ENCODE assay signal across 1 cellular context in genomic region chr12:98671459-98671858, GRCh38.
A peak's percentile ranks its signal among the peaks of the same experiment; 100 is the strongest.
TF ChIP-seq lines count a peak whose summit lies in the region.

No MANE protein-coding gene starts in this region.

TF ChIP-seq in K562, 482 proteins besides CTCF, POLR2A, EP300 and RAD21 (continued from another document and continues in another):
- TF ChIP-seq CGGBP1 (CRISPR knock-in tag; IDR thresholded peaks at IDR 0.05) (no peak), STAT5B (CRISPR knock-in tag; IDR thresholded peaks at IDR 0.05) (no peak), E4F1 (CRISPR knock-in tag; IDR thresholded peaks at IDR 0.05; ENCODE audit: borderline replicate concordance) (no peak), CREM (IDR thresholded peaks at IDR 0.05; ENCODE audit: low read depth) (no peak), CBFA2T2 (conservative IDR thresholded peaks at IDR 0.05) (peak; percentile 73), ZBTB11 (CRISPR knock-in tag; IDR thresholded peaks at IDR 0.05) (no peak), ZNF23 (CRISPR knock-in tag; IDR thresholded peaks at IDR 0.05) (no peak), NR3C1 (CRISPR knock-in tag; IDR thresholded peaks at IDR 0.05) (no peak), SRSF3 (IDR thresholded peaks at IDR 0.05; ENCODE audit: insufficient read depth, low read length) (no peak), BRF1 (IDR thresholded peaks at IDR 0.05; ENCODE audit: borderline replicate concordance, extremely low read depth, insufficient read length) (no peak), USF2 (CRISPR knock-in tag; IDR thresholded peaks at IDR 0.05) (no peak), MCM5 (IDR thresholded peaks at IDR 0.05; ENCODE audit: low read depth) (no peak), CAMTA2 (CRISPR knock-in tag; conservative IDR thresholded peaks at IDR 0.05) (no peak), PRDM10 (IDR thresholded peaks at IDR 0.05; ENCODE audit: partially characterized antibody) (no peak), NBN (IDR thresholded peaks at IDR 0.05; ENCODE audit: low read depth) (no peak), SMARCE1 (IDR thresholded peaks at IDR 0.05) (peak; percentile 37; the same call in 1 of the 2 replicates), KAT2B (IDR thresholded peaks at IDR 0.05; ENCODE audit: low read depth, low read length) (no peak), ZKSCAN3 (CRISPR knock-in tag; IDR thresholded peaks at IDR 0.05) (no peak), TBL1XR1 (IDR thresholded peaks at IDR 0.05; ENCODE audit: low read length in 2 of 2) (no peak), RBM39 (optimal IDR thresholded peaks at IDR 0.05; ENCODE audit: low read depth, low read length) (no peak), MEIS2 (IDR thresholded peaks at IDR 0.05; ENCODE audit: partially characterized antibody) (peak; percentile 16), HNRNPLL (IDR thresholded peaks at IDR 0.05; ENCODE audit: low read depth, low read length, poor library complexity, severe bottlenecking) (no peak), TEAD4 (IDR thresholded peaks at IDR 0.05; ENCODE audit: low read length) (peak; percentile 81), TEAD4 (CRISPR knock-in tag; IDR thresholded peaks at IDR 0.05; ENCODE audit: borderline replicate concordance) (no peak), ZNF436 (CRISPR knock-in tag; IDR thresholded peaks at IDR 0.05) (no peak), ETV6 (IDR thresholded peaks at IDR 0.05; ENCODE audit: borderline replicate concordance in 1 of 2, low read depth in 2 of 2, low read length in 1 of 2) (peak in 1 of 2 experiments; percentile 86; a peak in 2 of 4 replicates), ETV6 (CRISPR knock-in tag; IDR thresholded peaks at IDR 0.05; ENCODE audit: borderline replicate concordance) (no peak), SP2 (IDR thresholded peaks at IDR 0.05; ENCODE audit: extremely low read depth, low read depth, low read length, poor library complexity, severe bottlenecking) (no peak), PML (IDR thresholded peaks at IDR 0.05; ENCODE audit: low read length) (0 out of 2 replicates have a peak, but pooled peaks have one; percentile 34), ZNF263 (CRISPR knock-in tag; IDR thresholded peaks at IDR 0.05; ENCODE audit: borderline replicate concordance) (no peak), TFE3 (CRISPR knock-in tag; IDR thresholded peaks at IDR 0.05) (no peak), ILF3 (IDR thresholded peaks at IDR 0.05; ENCODE audit: borderline replicate concordance) (no peak), CC2D1A (IDR thresholded peaks at IDR 0.05) (no peak), YY1 (IDR thresholded peaks at IDR 0.05; ENCODE audit: borderline replicate concordance in 1 of 3, control insufficient read depth in 1 of 3, extremely low read depth in 1 of 3, insufficient read depth in 3 of 3, insufficient read length in 1 of 3, insufficient replicate concordance in 2 of 3, low read depth in 1 of 3, low read length in 2 of 3) (peak in 1 of 3 experiments; percentile 43), ATF6 (CRISPR knock-in tag; IDR thresholded peaks at IDR 0.05) (no peak), SOX6 (IDR thresholded peaks at IDR 0.05) (peak; percentile 39; the same call in 1 of the 2 replicates), JUND (IDR thresholded peaks at IDR 0.05; ENCODE audit: borderline replicate concordance, low read depth, low read length) (no peak), JUND (tag; IDR thresholded peaks at IDR 0.05; ENCODE audit: borderline replicate concordance, low read depth, low read length) (no peak), RUNX1 (IDR thresholded peaks at IDR 0.05; ENCODE audit: low read depth) (no peak), BCLAF1 (IDR thresholded peaks at IDR 0.05; ENCODE audit: borderline replicate concordance in 1 of 2, control insufficient read depth in 1 of 2, low read depth in 2 of 2, low read length in 1 of 2) (no peak), ZNF197 (CRISPR knock-in tag; IDR thresholded peaks at IDR 0.05; ENCODE audit: low read depth) (no peak), GTF3C2 (IDR thresholded peaks at IDR 0.05; ENCODE audit: borderline replicate concordance, extremely low read depth, insufficient read length) (no peak)
